16 cellular contexts compared by ENCODE assay signal in genomic region chr5:32339198-32339597, GRCh38. TPM values are rescaled to one million over a fixed set of nuclear protein-coding genes. Genes with fewer than 3 reads are reported as not detected.
DNase-seq lines count a peak whose midpoint lies in the region; ATAC-seq, FAIRE-seq and TF ChIP-seq lines count a peak whose summit lies in the region.
"Had no signal": no experiment of that assay in that cellular context is flagged by ENCODE, and none has a peak within 500 bp of the region (broad histone marks: within the 10 kb centered on the region; RNA-seq: fewer than 3 reads in every experiment).

No MANE protein-coding gene starts in this region.

- H3K9ac ChIP-seq in GM12878 (ENCODE audit: control insufficient read depth, insufficient read depth, low read length) = no peak overlapping the region

- H3K27me3 Mint-ChIP-seq in MCF 10A (ENCODE audit: insufficient read depth, unreplicated experiment) = no peaks in the 10 kb centered on the region
- no peaks in the 10 kb centered on the region for H3K27me3 Mint-ChIP-seq in CD8-positive, alpha-beta T cell (ENCODE audit: low read depth)

- H3K9me3 ChIP-seq in breast epithelium = peaks cover 0 to 13% of the 10 kb centered on the region in 2 donors
- no peaks in the 10 kb centered on the region; the same call in 1 of the 3 replicates for H3K9me3 ChIP-seq in GM12878 (replicated peaks; ENCODE audit: control insufficient read depth, insufficient read depth, low read length)
- peaks cover 0 to 25% (median 16%) of the 10 kb centered on the region in 3 donors for H3K9me3 ChIP-seq in esophagus squamous epithelium
- peaks cover 3% of the 10 kb centered on the region for H3K9me3 ChIP-seq in CD8-positive, alpha-beta T cell (ENCODE audit: low read length)
- H3K9me3 ChIP-seq: sigmoid colon had no signal

- POLR2A ChIA-PET in MCF 10A (lab: Yijun Ruan, JAX) (interaction anchor here (0.6 kb wide), 1 partner anchor 10 kb away, joined by 4 read pairs; no protein-coding TSS in a partner anchor), GM12878 (lab: Charles Lee) (interaction anchor here (1.5 kb wide), 1 partner anchor 10 kb away, joined by 3 read pairs; no protein-coding TSS in a partner anchor)
- POLR2A ChIA-PET in CD8-positive, alpha-beta T cell (lab: Charles Lee) = no interaction called here

- no peak for TF ChIP-seq EP300 in GM12878 (IDR thresholded peaks at IDR 0.05; ENCODE audit: borderline replicate concordance in 1 of 2, control insufficient read depth in 1 of 2, low read depth in 2 of 2, low read length in 2 of 2)

- no peaks in the 10 kb centered on the region for H4K20me1 ChIP-seq in GM12878 (ENCODE audit: control insufficient read depth, insufficient read depth)

- no peak overlapping the region for H3K27ac Mint-ChIP-seq in MCF 10A (ENCODE audit: low read depth, unreplicated experiment)
- no peak overlapping the region for H3K27ac Mint-ChIP-seq in CD8-positive, alpha-beta T cell
- H3K27ac Mint-ChIP-seq: activated naive CD8-positive, alpha-beta T cell treated with anti-CD3 and anti-CD28 coated beads, Interleukin-2, amount 10 ng/mL, durations not matched to agents 7 days and 5 days had no signal

- in situ Hi-C loops in GM12878 (cut with MboI) = no loop called here

- H3K9me3 Mint-ChIP-seq in MCF 10A (ENCODE audit: unreplicated experiment) = peaks cover 7% of the 10 kb centered on the region
- H3K9me3 Mint-ChIP-seq in CD8-positive, alpha-beta T cell = peaks cover 17% of the 10 kb centered on the region

- no peak for TF ChIP-seq CTCF in MCF 10A (IDR thresholded peaks at IDR 0.05; ENCODE audit: unreplicated experiment)
- no peak for TF ChIP-seq CTCF in breast epithelium (IDR thresholded peaks at IDR 0.05)
- no peak for TF ChIP-seq CTCF in GM12878 (IDR thresholded peaks at IDR 0.05 in 2 of 3, conservative IDR thresholded peaks at IDR 0.05 in 1 of 3; ENCODE audit: control insufficient read depth in 2 of 3, extremely low read depth in 1 of 3, insufficient read depth in 1 of 3, low read depth in 3 of 3, low read length in 3 of 3)
- no peak for TF ChIP-seq CTCF in esophagus squamous epithelium (IDR thresholded peaks at IDR 0.05)
- no peak for TF ChIP-seq CTCF in CD8-positive, alpha-beta T cell (IDR thresholded peaks at IDR 0.05)

- no peak for ATAC-seq in GM12878
- ATAC-seq in HG03039 (IDR thresholded peaks at IDR 0.05; ENCODE audit: unreplicated experiment) = no peak
- ATAC-seq in GM21381 (IDR thresholded peaks at IDR 0.05; ENCODE audit: unreplicated experiment) = no peak
- no peak for ATAC-seq in CD8-positive, alpha-beta T cell

- no peak overlapping the region for H3K4me2 ChIP-seq in GM12878 (ENCODE audit: control insufficient read depth, insufficient read depth)

- H3K27me3 ChIP-seq in breast epithelium (no peaks in the 10 kb centered on the region), GM12878 (replicated peaks in 1 of 2; ENCODE audit: control insufficient read depth in 2 of 2, insufficient read depth in 2 of 2, low read length in 1 of 2) (no peaks in the 10 kb centered on the region), esophagus squamous epithelium (no peaks in the 10 kb centered on the region)
- no peaks in the 10 kb centered on the region for H3K27me3 ChIP-seq in CD8-positive, alpha-beta T cell (ENCODE audit: insufficient read depth, low read length)
- H3K27me3 ChIP-seq: sigmoid colon had no signal

- no peaks in the 10 kb centered on the region for H3K79me2 ChIP-seq in GM12878 (ENCODE audit: control insufficient read depth, insufficient read depth, low read length)

- H3K27ac ChIP-seq in breast epithelium (no peak overlapping the region), GM12878 (ENCODE audit: control insufficient read depth, insufficient read depth) (no peak overlapping the region), esophagus squamous epithelium (no peak overlapping the region)
- H3K27ac ChIP-seq in CD8-positive, alpha-beta T cell (ENCODE audit: low read depth, low read length) = no peak overlapping the region
- H3K27ac ChIP-seq: sigmoid colon had no signal

- no peak overlapping the region for H3K4me3 ChIP-seq in breast epithelium
- H3K4me3 ChIP-seq in GM12878 = no peak overlapping the region
- no peak overlapping the region for H3K4me3 ChIP-seq in esophagus squamous epithelium
- H3K4me3 ChIP-seq in CD8-positive, alpha-beta T cell (ENCODE audit: low read depth, low read length) = no peak overlapping the region
- H3K4me3 ChIP-seq: sigmoid colon had no signal

- SMC1A ChIA-PET in GM12878 (lab: Charles Lee; ENCODE audit: uncharacterized antibody, unreplicated experiment) = interaction anchor here (0.9 to 1.4 kb wide), 4 partner anchors 8 to 251 kb away, joined by 3 to 6 read pairs (median 4); no protein-coding TSS in a partner anchor

- RAD21 ChIA-PET in GM12878 (lab: Charles Lee; ENCODE audit: unreplicated experiment) = no interaction called here

- WGBS in GM12878 (ENCODE audit: insufficient coverage, insufficient replicate concordance, low lambda C conversion rate, missing lambda C conversion rate) = 50% methylated on average over 2 of the region's 2 CpGs
- WGBS in esophagus squamous epithelium, 2 donors = 77 to 80% methylated on average over 2 of the region's 2 CpGs

- H2AFZ ChIP-seq in GM12878 (ENCODE audit: control insufficient read depth, low read depth, low read length) = no peak overlapping the region

- intact Hi-C loops in MCF 10A (cut with micrococcal nuclease) (no loop called here), breast epithelium (cut with DNase I; ENCODE audit: low total_unique reads) (no loop called here), GM12878 (cut with micrococcal nuclease; ENCODE audit: unreplicated experiment) (no loop called here), esophagus squamous epithelium (cut with DNase I) (no loop called here)
- intact Hi-C loops in CD8-positive, alpha-beta T cell (cut with DNase I, micrococcal nuclease) = no loop called here

- no peak overlapping the region for H3K4me3 Mint-ChIP-seq in MCF 10A (ENCODE audit: unreplicated experiment)
- H3K4me3 Mint-ChIP-seq in CD8-positive, alpha-beta T cell = no peak overlapping the region
- H3K4me3 Mint-ChIP-seq: activated naive CD8-positive, alpha-beta T cell treated with anti-CD3 and anti-CD28 coated beads, Interleukin-2, amount 10 ng/mL, durations not matched to agents 7 days and 5 days had no signal

- H3K4me1 Mint-ChIP-seq in MCF 10A (ENCODE audit: insufficient read depth, unreplicated experiment) = no peaks in the 10 kb centered on the region
- H3K4me1 Mint-ChIP-seq in CD8-positive, alpha-beta T cell (ENCODE audit: low read depth) = no peaks in the 10 kb centered on the region
- H3K4me1 Mint-ChIP-seq: activated naive CD8-positive, alpha-beta T cell treated with anti-CD3 and anti-CD28 coated beads, Interleukin-2, amount 10 ng/mL, durations not matched to agents 7 days and 5 days had no signal

- CTCF ChIA-PET in MCF 10A (lab: Yijun Ruan, JAX) = interaction anchor here (0.7 to 3.8 kb wide), 3 partner anchors 9 to 135 kb away, joined by 3 to 19 read pairs (median 3); no protein-coding TSS in a partner anchor
- CTCF ChIA-PET in GM12878 (lab: Yijun Ruan, JAX) = interaction anchor here (0.7 to 3.6 kb wide), 4 partner anchors 9 to 246 kb away, joined by 3 to 26 read pairs (median 3); no protein-coding TSS in a partner anchor
- CTCF ChIA-PET in CD8-positive, alpha-beta T cell (lab: Charles Lee) = interaction anchor here (1.5 to 3.6 kb wide), 2 partner anchors 10 to 107 kb away, joined by 9 to 15 read pairs; no protein-coding TSS in a partner anchor

- TF ChIP-seq POLR2A in breast epithelium (IDR thresholded peaks at IDR 0.05) (no peak), GM12878 (IDR thresholded peaks at IDR 0.05; ENCODE audit: low read depth, low read length) (no peak), esophagus squamous epithelium (IDR thresholded peaks at IDR 0.05) (no peak)

- H3K36me3 ChIP-seq in breast epithelium (no peaks in the 10 kb centered on the region), GM12878 (ENCODE audit: control insufficient read depth in 2 of 2, insufficient read depth in 2 of 2, low read length in 1 of 2) (no peaks in the 10 kb centered on the region), esophagus squamous epithelium (no peaks in the 10 kb centered on the region)
- no peaks in the 10 kb centered on the region for H3K36me3 ChIP-seq in CD8-positive, alpha-beta T cell (ENCODE audit: insufficient read depth, low read length)
- H3K36me3 ChIP-seq: sigmoid colon had no signal

- no peak for TF ChIP-seq RAD21 in GM12878 (IDR thresholded peaks at IDR 0.05; ENCODE audit: insufficient read depth, low read depth, low read length)

- no peaks in the 10 kb centered on the region for H3K4me1 ChIP-seq in breast epithelium
- H3K4me1 ChIP-seq in GM12878 (ENCODE audit: control insufficient read depth, insufficient read depth, low read length) = no peaks in the 10 kb centered on the region
- H3K4me1 ChIP-seq in esophagus squamous epithelium = no peaks in the 10 kb centered on the region
- H3K4me1 ChIP-seq in CD8-positive, alpha-beta T cell (ENCODE audit: insufficient read depth, low read length) = no peaks in the 10 kb centered on the region
- H3K4me1 ChIP-seq: sigmoid colon had no signal

- BruUV-seq in MCF 10A (replicated peaks; lab: Mats Ljungman, UMichigan) = no TSS peak
- BruUV-seq in GM12878 (replicated peaks; lab: Mats Ljungman, UMichigan) = no TSS peak

- no peaks in the 10 kb centered on the region for H3K36me3 Mint-ChIP-seq in MCF 10A (ENCODE audit: insufficient read depth, unreplicated experiment)
- H3K36me3 Mint-ChIP-seq in CD8-positive, alpha-beta T cell = peaks cover 2% of the 10 kb centered on the region

- FAIRE-seq in GM12878 (lab: Jason Lieb, UNC) = no peak
- FAIRE-seq: H54, urothelium cell line had no signal

- DNase-seq in MCF 10A (ENCODE audit: unreplicated experiment) (peak; percentile 56), breast epithelium (ENCODE audit: low spot score in 2 of 2) (no peak), NAMALWA (ENCODE audit: low spot score) (peak; percentile 52), GM12878 (ENCODE audit: low read depth, low spot score) (no peak), esophagus squamous epithelium (lab: John Stamatoyannopoulos, UW) (no peak)
- no peak for DNase-seq in CD8-positive, alpha-beta T cell
- DNase-seq: activated CD4-positive, CD25-positive, alpha-beta regulatory T cell treated with anti-CD3 and anti-CD28 coated beads, Interleukin-2, amount 50 U/mL, for 72 hours; activated CD8-positive, alpha-beta memory T cell treated with anti-CD3 and anti-CD28 coated beads, Interleukin-2, amount 50 U/mL, for 48 hours; activated naive CD8-positive, alpha-beta T cell treated with anti-CD3 and anti-CD28 coated beads, Interleukin-2, amount 10 ng/mL, durations not matched to agents 7 days and 5 days; GDM1; sigmoid colon; stimulated activated naive CD4-positive, alpha-beta T cell had no signal

RNA-seq across cellular contexts. Expression of gene MTMR12, which starts 26.5 kb away (rescaled TPM):
- total RNA-seq in MCF 10A (2022) = 24.4 and 25.4 TPM in 2 replicates
- total RNA-seq in breast epithelium = 10 to 100 TPM; 40.0 to 61.3 (median 43.0) TPM
- total RNA-seq in GM12878 (2013; cell fraction: nucleolus; rRNA removed) = 50.7 and 65.2 TPM in 2 replicates
- 17.1 and 19.3 TPM in 2 replicates for total RNA-seq in GM12878 (2014; rRNA removed)
- total RNA-seq in GM12878 (2014; rRNA removed; fragmentation: Illumina TruSeq; extraction: Trizol) = 15.4 and 16.2 TPM in 2 replicates
- total RNA-seq in GM12878 (2021) = 21.7 and 25.7 TPM in 2 replicates
- polyA plus RNA-seq in GM12878 (2011; ENCODE audit: low read depth) = 6.2 TPM
- 22.9 and 24.7 TPM in 2 replicates for polyA plus RNA-seq in GM12878 (2011; rRNA removed)
- 13.3 and 15.2 TPM in 2 replicates for polyA plus RNA-seq in GM12878 (2011; cell fraction: cytosol; rRNA removed)
- polyA plus RNA-seq in GM12878 (2011; cell fraction: nucleus; rRNA removed) = 9.5 and 11.1 TPM in 2 replicates
- 8.7 TPM in 2 replicates for polyA plus RNA-seq in GM12878 (2012)
- 22.4 and 22.6 TPM in 2 replicates for polyA plus RNA-seq in GM12878 (2014; fragmentation: Illumina TruSeq; extraction: Trizol)
- 1 to 10 TPM; 5.0 to 8.1 TPM for polyA plus RNA-seq in GM12878 (2014; fragmentation: Nextera tagmentation; extraction: Ambion mirVana)
- 16.0 and 16.5 TPM in 2 replicates for polyA plus RNA-seq in GM12878 (2014; rRNA removed)
- polyA plus RNA-seq in GM12878 (2016; fragmentation: Nextera tagmentation; extraction: Ambion mirVana) = 10 to 100 TPM; 10.8 to 12.7 TPM
- 19.7 and 33.3 TPM in 2 replicates for polyA minus RNA-seq in GM12878 (2011; rRNA and poly(A)+ RNA removed)
- 9.6 and 12.2 TPM in 2 replicates for polyA minus RNA-seq in GM12878 (2011; cell fraction: cytosol; rRNA and poly(A)+ RNA removed)
- polyA minus RNA-seq in GM12878 (2011; cell fraction: nucleus; rRNA and poly(A)+ RNA removed) = 13.5 and 23.0 TPM in 2 replicates
- total RNA-seq in esophagus squamous epithelium = 10 to 100 TPM; 13.8 to 27.5 (median 17.4) TPM
- total RNA-seq in CD8-positive, alpha-beta T cell = 10 to 100 TPM; 20.0 to 21.2 TPM

Comparison
In these comparisons a context has a peak if more than half of its experiments do, and no peak if none do; other contexts are left out.
1. DNase-seq: peak in MCF 10A (single experiment) and NAMALWA (single experiment); none in breast epithelium (0 of 2), GM12878 (single experiment), esophagus squamous epithelium (single experiment) and CD8-positive, alpha-beta T cell (0 of 7).